ENCODE assay signal across 16 cellular contexts in genomic region chr1:60427194-60427593, GRCh38.
DNase-seq lines count a peak whose midpoint lies in the region; ATAC-seq and TF ChIP-seq lines count a peak whose summit lies in the region.
"Had no signal": no experiment of that assay in that cellular context is flagged by ENCODE, and none has a peak within 500 bp of the region (broad histone marks: within the 10 kb centered on the region; RNA-seq: fewer than 3 reads in every experiment).

No MANE protein-coding gene starts in this region.

- peaks cover 0 to 15% (median 0%) of the 10 kb centered on the region in 6 donors for H3K4me1 ChIP-seq in spleen
- H3K4me1 ChIP-seq: Peyer's patch had no signal

- H3K27me3 Mint-ChIP-seq in mesothelial cell of epicardium (ENCODE audit: low read depth), result no peaks in the 10 kb centered on the region

- H3K4me1 Mint-ChIP-seq in mesothelial cell of epicardium, result peaks cover 7% of the 10 kb centered on the region
- H3K4me1 Mint-ChIP-seq: CD14-positive monocyte had no signal

- H3K27ac ChIP-seq in spleen, result peak overlapping the region in 3 of 8 donors; percentile 37 to 63 (median 63)
- H3K27ac ChIP-seq: GM23248 had no signal

- H3K4me3 Mint-ChIP-seq in mesothelial cell of epicardium, result no peak overlapping the region
- H3K4me3 Mint-ChIP-seq: CD14-positive monocyte had no signal

- H3K36me3 ChIP-seq in spleen, result no peaks in the 10 kb centered on the region
- H3K36me3 ChIP-seq: Peyer's patch had no signal

- H3K36me3 Mint-ChIP-seq in mesothelial cell of epicardium, result no peaks in the 10 kb centered on the region
- H3K36me3 Mint-ChIP-seq: CD14-positive monocyte had no signal

- H3K9me3 ChIP-seq in spleen, result peaks cover 0 to 8% (median 1%) of the 10 kb centered on the region in 8 donors
- H3K9me3 ChIP-seq: Peyer's patch had no signal

- H3K27me3 ChIP-seq in spleen (replicated peaks in 1 of 7), result no peaks in the 10 kb centered on the region
- H3K27me3 ChIP-seq: Peyer's patch had no signal

- DNase-seq in A172 (ENCODE audit: low spot score) (peak; percentile 45), NCI-H226 (peak; percentile 99), fibroblast of pulmonary artery (ENCODE audit: low read depth) (peak; percentile 56), omental fat pad (ENCODE audit: low spot score) (no peak), NCI-H526 (lab: John Stamatoyannopoulos, UW) (no peak), spleen (no peak), mesothelial cell of epicardium (ENCODE audit: low spot score in 2 of 2, unreplicated experiment in 2 of 2) (no peak), NCI-H774 (lab: John Stamatoyannopoulos, UW) (no peak)
- DNase-seq: GM23248, NCI-H1092, NCI-H2107, Peyer's patch, Right ventricle myocardium superior had no signal

- H3K9me3 Mint-ChIP-seq in mesothelial cell of epicardium, result no peaks in the 10 kb centered on the region

- H3K4me3 ChIP-seq in fibroblast of pulmonary artery (replicated peaks; ENCODE audit: low read depth, low read length) (no peak overlapping the region), spleen (no peak overlapping the region)
- H3K4me3 ChIP-seq: GM12878, GM23248, K562, Peyer's patch had no signal

- 77 to 90% (median 86%) methylated on average over 4 of the region's 4 CpGs for WGBS in spleen, 5 donors

- intact Hi-C loops in spleen (cut with DNase I; ENCODE audit: low total_unique reads), result no loop called here

- no peak for TF ChIP-seq CTCF in fibroblast of pulmonary artery (IDR thresholded peaks at IDR 0.05; ENCODE audit: low read length, missing control alignments)
- TF ChIP-seq CTCF in omental fat pad (IDR thresholded peaks at IDR 0.05), result no peak
- TF ChIP-seq CTCF in spleen (IDR thresholded peaks at IDR 0.05 in 8 of 11, conservative IDR thresholded peaks at IDR 0.05 in 3 of 11), result no peak
- no peak for TF ChIP-seq CTCF in mesothelial cell of epicardium (IDR thresholded peaks at IDR 0.05; ENCODE audit: unreplicated experiment)

- TF ChIP-seq POLR2A in spleen (IDR thresholded peaks at IDR 0.05), result no peak

- peak; percentile 60 for ATAC-seq in omental fat pad (ENCODE audit: low FRiP score)
- ATAC-seq: GM12878, K562 had no signal

- H3K27ac Mint-ChIP-seq in mesothelial cell of epicardium, result no peak overlapping the region
- H3K27ac Mint-ChIP-seq: CD14-positive monocyte had no signal

Comparison
In these comparisons a context has a peak if more than half of its experiments do, and no peak if none do; other contexts are left out.
1. DNase-seq: peak in A172 (single experiment), NCI-H226 (single experiment) and fibroblast of pulmonary artery (single experiment); none in omental fat pad (single experiment), NCI-H526 (0 of 2), spleen (single experiment), mesothelial cell of epicardium (0 of 2) and NCI-H774 (single experiment).